In genomic region chr1:12161662-12162458, GRCh38 we compare ENCODE assay signal across 8 cellular contexts. TPM values are rescaled to one million over a fixed set of nuclear protein-coding genes. Genes with fewer than 3 reads are reported as not detected.
DNase-seq lines count a peak whose midpoint lies in the region; ATAC-seq and TF ChIP-seq lines count a peak whose summit lies in the region.

No MANE protein-coding gene starts in this region.

- peak overlapping the region; percentile 94 for H3K27ac Mint-ChIP-seq in activated naive CD8-positive, alpha-beta T cell treated with anti-CD3 and anti-CD28 coated beads for 36 hours

- no peak for TF ChIP-seq CTCF in AG09309 (IDR thresholded peaks at IDR 0.05; ENCODE audit: control insufficient read depth, insufficient read depth, low read depth, low read length, missing control alignments)
- TF ChIP-seq CTCF in right atrium auricular region (IDR thresholded peaks at IDR 0.05): no peak

- H3K9me3 ChIP-seq in SJSA1 (replicated peaks) (no peaks in the 10 kb centered on the region), right atrium auricular region (no peaks in the 10 kb centered on the region)

- peaks cover 69% of the 10 kb centered on the region for H3K4me1 Mint-ChIP-seq in activated naive CD8-positive, alpha-beta T cell treated with anti-CD3 and anti-CD28 coated beads for 36 hours

- H3K27me3 ChIP-seq in SJSA1 (replicated peaks) (peaks cover 5% of the 10 kb centered on the region), right atrium auricular region (no peaks in the 10 kb centered on the region)

- peaks cover 2% of the 10 kb centered on the region for H3K9me3 Mint-ChIP-seq in activated naive CD8-positive, alpha-beta T cell treated with anti-CD3 and anti-CD28 coated beads for 36 hours

- no peaks in the 10 kb centered on the region for H3K27me3 Mint-ChIP-seq in activated naive CD8-positive, alpha-beta T cell treated with anti-CD3 and anti-CD28 coated beads for 36 hours

- peaks cover 1% of the 10 kb centered on the region for H3K36me3 Mint-ChIP-seq in activated naive CD8-positive, alpha-beta T cell treated with anti-CD3 and anti-CD28 coated beads for 36 hours

- H3K36me3 ChIP-seq in SJSA1 (no peaks in the 10 kb centered on the region), right atrium auricular region (no peaks in the 10 kb centered on the region)

- no peak overlapping the region for H3K4me3 ChIP-seq in AG09309 (ENCODE audit: control insufficient read depth, low read depth, low read length)
- no peak overlapping the region for H3K4me3 ChIP-seq in SJSA1
- H3K4me3 ChIP-seq in right atrium auricular region: no peak overlapping the region

- ATAC-seq in GM19023 (IDR thresholded peaks at IDR 0.05; ENCODE audit: unreplicated experiment): peak; percentile 77
- ATAC-seq in HG03159 (IDR thresholded peaks at IDR 0.05; ENCODE audit: unreplicated experiment): peak; percentile 74

- H3K4me3 Mint-ChIP-seq in activated naive CD8-positive, alpha-beta T cell treated with anti-CD3 and anti-CD28 coated beads for 36 hours: peak overlapping the region; percentile 15

- DNase-seq in AG09309 (ENCODE audit: low read depth) (peak; percentile 59), SJSA1 (ENCODE audit: low read depth in 1 of 2, low spot score in 2 of 2) (peak; percentile 78 to 89), right atrium auricular region (ENCODE audit: low spot score) (peak; percentile 97), NCI-H1436 treated with DMSO at 0.1 percent for 48 hours (lab: John Stamatoyannopoulos, UW) (no peak)
- peak; percentile 84 for DNase-seq in activated naive CD8-positive, alpha-beta T cell treated with anti-CD3 and anti-CD28 coated beads for 36 hours
- peak; percentile 64 to 71 for DNase-seq in stimulated activated CD4-positive, alpha-beta T cell treated with anti-CD3 and anti-CD28 coated beads, Interleukin-12 subunit alpha, Interleukin-12 subunit beta, amount 100 ng/mL, for 24 hours (ENCODE audit: low read depth in 2 of 2)

- H3K4me1 ChIP-seq in SJSA1 (replicated peaks): peaks cover 18% of the 10 kb centered on the region
- peaks cover 0 to 37% of the 10 kb centered on the region in 2 donors for H3K4me1 ChIP-seq in right atrium auricular region

- H3K27ac ChIP-seq in SJSA1: peak overlapping the region; percentile 54
- peak overlapping the region; percentile 70 to 75 for H3K27ac ChIP-seq in right atrium auricular region

RNA-seq across cellular contexts. Expression of gene TNFRSF1B, which starts 4.9 kb away (rescaled TPM):
- 0.13 and 1.4 TPM in 2 replicates for total RNA-seq in SJSA1 (2014; rRNA removed; shearing (Covaris generic))
- total RNA-seq in activated naive CD8-positive, alpha-beta T cell treated with anti-CD3 and anti-CD28 coated beads for 36 hours: 100 to 1,000 TPM; 187 to 193 TPM
- total RNA-seq in right atrium auricular region: 10 to 100 TPM; 17.0 to 25.6 TPM

Comparison
In these comparisons a context has a peak if more than half of its experiments do, and no peak if none do; other contexts are left out.
1. RNA of gene TNFRSF1B, which starts 4.9 kb away (total RNA-seq): 187 to 193 TPM in activated naive CD8-positive, alpha-beta T cell treated with anti-CD3 and anti-CD28 coated beads for 36 hours; 17.0 to 25.6 TPM in right atrium auricular region and 0.13 to 1.4 TPM in SJSA1; every median in the first group is over 4 times any median in the second.